ENCODE assay signal across 21 cellular contexts in the genomic region with DNA sequence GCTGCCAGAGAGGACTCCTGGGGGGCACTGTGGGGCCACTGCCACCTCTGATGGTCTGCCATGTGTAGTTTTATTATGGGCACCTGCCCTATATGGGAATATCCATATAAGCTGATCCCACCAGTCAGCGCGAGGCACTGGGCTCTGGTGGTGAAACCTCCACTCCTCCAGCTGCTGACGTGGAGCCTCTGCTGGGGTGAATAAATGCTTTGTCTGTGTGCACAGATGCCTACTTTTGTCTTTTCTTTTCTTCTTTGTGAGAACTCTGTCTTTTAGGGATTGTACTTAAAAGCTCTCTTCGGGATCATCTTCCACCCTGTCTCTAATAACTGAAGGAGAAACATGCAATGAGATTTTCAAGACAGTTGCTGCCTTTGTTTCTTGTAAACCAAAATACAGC.
A peak's percentile ranks its signal among the peaks of the same experiment; 100 is the strongest.
DNase-seq lines count a peak whose midpoint lies in the region; ATAC-seq and TF ChIP-seq lines count a peak whose summit lies in the region.
"Had no signal": no experiment of that assay in that cellular context is flagged by ENCODE, and none has a peak within 500 bp of the region (broad histone marks: within the 10 kb centered on the region; RNA-seq: fewer than 3 reads in every experiment).

No MANE protein-coding gene starts in this region.

- no peak for ATAC-seq in GM19397 (IDR thresholded peaks at IDR 0.05; ENCODE audit: unreplicated experiment)
- ATAC-seq: HepG2, PC-3 had no signal

- peaks cover 13% of the 10 kb centered on the region for H3K4me1 Mint-ChIP-seq in activated CD4-positive, alpha-beta T cell treated with anti-CD3 and anti-CD28 coated beads, Interleukin-2, amount 10 ng/mL, durations not matched to agents 24 days and 14 days
- H3K4me1 Mint-ChIP-seq in activated CD4-positive, alpha-beta T cell treated with anti-CD3 and anti-CD28 coated beads, Interleukin-2, amount 10 ng/mL, durations not matched to agents 7 days and 5 days = peaks cover 9% of the 10 kb centered on the region
- peaks cover 19% of the 10 kb centered on the region for H3K4me1 Mint-ChIP-seq in activated T-helper 1 cell treated with anti-CD3 and anti-CD28 coated beads, Interleukin-12 subunit alpha, Interleukin-12 subunit beta, Interleukin-2, Interleukin-4 antibody, amounts not matched to agents 30 ng/mL and 10 ng/mL and 1 ng/mL, durations not matched to agents 14 hours and 24 hours and 36 hours (ENCODE audit: low read depth)
- H3K4me1 Mint-ChIP-seq in nephron = peaks cover 23% of the 10 kb centered on the region

- peaks cover 3% of the 10 kb centered on the region for H3K27me3 Mint-ChIP-seq in activated CD4-positive, alpha-beta T cell treated with anti-CD3 and anti-CD28 coated beads, Interleukin-2, amount 10 ng/mL, durations not matched to agents 24 days and 14 days
- H3K27me3 Mint-ChIP-seq in activated CD4-positive, alpha-beta T cell treated with anti-CD3 and anti-CD28 coated beads, Interleukin-2, amount 10 ng/mL, durations not matched to agents 7 days and 5 days = no peaks in the 10 kb centered on the region
- H3K27me3 Mint-ChIP-seq in activated T-helper 1 cell treated with anti-CD3 and anti-CD28 coated beads, Interleukin-12 subunit alpha, Interleukin-12 subunit beta, Interleukin-2, Interleukin-4 antibody, amounts not matched to agents 30 ng/mL and 10 ng/mL and 1 ng/mL, durations not matched to agents 14 hours and 24 hours and 36 hours (ENCODE audit: insufficient read depth) = no peaks in the 10 kb centered on the region
- H3K27me3 Mint-ChIP-seq in nephron (ENCODE audit: low read depth) = peaks cover 4% of the 10 kb centered on the region
- H3K27me3 Mint-ChIP-seq: CD4-positive, CD25-positive, alpha-beta regulatory T cell had no signal

- intact Hi-C loops in activated CD4-positive, alpha-beta T cell treated with anti-CD3 and anti-CD28 coated beads, Interleukin-2, amount 10 ng/mL, durations not matched to agents 24 days and 14 days (cut with micrococcal nuclease) = loop anchor here (2.0 kb wide), 1 partner anchor 71 kb away; no protein-coding TSS in a partner anchor
- intact Hi-C loops in activated T-helper 1 cell treated with anti-CD3 and anti-CD28 coated beads, Interleukin-12 subunit alpha, Interleukin-12 subunit beta, Interleukin-2, Interleukin-4 antibody, amounts not matched to agents 30 ng/mL and 10 ng/mL and 1 ng/mL, durations not matched to agents 14 hours and 24 hours and 36 hours (cut with micrococcal nuclease) = loop anchor here (1.0 to 2.0 kb wide), 2 partner anchors 26 to 73 kb away; no protein-coding TSS in a partner anchor

- peaks cover 9% of the 10 kb centered on the region for H3K9me3 Mint-ChIP-seq in activated CD4-positive, alpha-beta T cell treated with anti-CD3 and anti-CD28 coated beads, Interleukin-2, amount 10 ng/mL, durations not matched to agents 24 days and 14 days
- peaks cover 5% of the 10 kb centered on the region for H3K9me3 Mint-ChIP-seq in activated CD4-positive, alpha-beta T cell treated with anti-CD3 and anti-CD28 coated beads, Interleukin-2, amount 10 ng/mL, durations not matched to agents 7 days and 5 days
- H3K9me3 Mint-ChIP-seq in activated T-helper 1 cell treated with anti-CD3 and anti-CD28 coated beads, Interleukin-12 subunit alpha, Interleukin-12 subunit beta, Interleukin-2, Interleukin-4 antibody, amounts not matched to agents 30 ng/mL and 10 ng/mL and 1 ng/mL, durations not matched to agents 14 hours and 24 hours and 36 hours = no peaks in the 10 kb centered on the region
- H3K9me3 Mint-ChIP-seq in nephron = peaks cover 3% of the 10 kb centered on the region
- H3K9me3 Mint-ChIP-seq: HFFc6 had no signal

- no peak overlapping the region for H3K4me3 Mint-ChIP-seq in activated CD4-positive, alpha-beta T cell treated with anti-CD3 and anti-CD28 coated beads, Interleukin-2, amount 10 ng/mL, durations not matched to agents 24 days and 14 days
- H3K4me3 Mint-ChIP-seq in activated CD4-positive, alpha-beta T cell treated with anti-CD3 and anti-CD28 coated beads, Interleukin-2, amount 10 ng/mL, durations not matched to agents 7 days and 5 days = no peak overlapping the region
- H3K4me3 Mint-ChIP-seq in activated T-helper 1 cell treated with anti-CD3 and anti-CD28 coated beads, Interleukin-12 subunit alpha, Interleukin-12 subunit beta, Interleukin-2, Interleukin-4 antibody, amounts not matched to agents 30 ng/mL and 10 ng/mL and 1 ng/mL, durations not matched to agents 14 hours and 24 hours and 36 hours = no peak overlapping the region
- no peak overlapping the region for H3K4me3 Mint-ChIP-seq in nephron
- H3K4me3 Mint-ChIP-seq: CD4-positive, CD25-positive, alpha-beta regulatory T cell; HFFc6 had no signal

- CTCF ChIA-PET in activated CD4-positive, alpha-beta T cell treated with anti-CD3 and anti-CD28 coated beads, Interleukin-2, amount 10 ng/mL, durations not matched to agents 7 days and 5 days (lab: Charles Lee) = interaction anchor here (0.8 kb wide), 1 partner anchor 42 kb away, joined by 3 read pairs; no protein-coding TSS in a partner anchor

- POLR2A ChIA-PET in activated CD4-positive, alpha-beta T cell treated with anti-CD3 and anti-CD28 coated beads, Interleukin-2, amount 10 ng/mL, durations not matched to agents 7 days and 5 days (lab: Charles Lee) = no interaction called here

- peak; percentile 46 for DNase-seq in activated CD4-positive, alpha-beta T cell treated with anti-CD3 and anti-CD28 coated beads, Interleukin-2, amount 10 ng/mL, durations not matched to agents 24 days and 14 days
- no peak for DNase-seq in activated CD4-positive, alpha-beta T cell treated with anti-CD3 and anti-CD28 coated beads, Interleukin-2, amount 10 ng/mL, durations not matched to agents 7 days and 5 days
- DNase-seq in Ammon's horn (ENCODE audit: low spot score) = peak; percentile 26
- no peak for DNase-seq in activated T-helper 1 cell treated with anti-CD3 and anti-CD28 coated beads, Interleukin-12 subunit alpha, Interleukin-12 subunit beta, Interleukin-2, Interleukin-4 antibody, amounts not matched to agents 30 ng/mL and 10 ng/mL and 1 ng/mL, durations not matched to agents 14 hours and 24 hours and 36 hours (ENCODE audit: low spot score)
- no peak for DNase-seq in NCI-H748 (lab: John Stamatoyannopoulos, UW; ENCODE audit: unreplicated experiment)
- DNase-seq in SKM-1 treated with dmso at 0.1 percent for 144 hours (lab: John Stamatoyannopoulos, UW; ENCODE audit: unreplicated experiment) = no peak
- DNase-seq: BE2C; CD4-positive, CD25-positive, alpha-beta regulatory T cell; DMS153; GDM1; H7; HFFc6; KBM-7; NCI-H1694 treated with DMSO at 0.1 percent for 48 hours; NCI-H2107; NCI-H2227 treated with DMSO at 0.1 percent for 48 hours; NCI-H510A treated with DMSO at 0.1 percent for 48 hours; PC-3 had no signal

- H3K27ac Mint-ChIP-seq in activated CD4-positive, alpha-beta T cell treated with anti-CD3 and anti-CD28 coated beads, Interleukin-2, amount 10 ng/mL, durations not matched to agents 24 days and 14 days = no peak overlapping the region
- no peak overlapping the region for H3K27ac Mint-ChIP-seq in activated CD4-positive, alpha-beta T cell treated with anti-CD3 and anti-CD28 coated beads, Interleukin-2, amount 10 ng/mL, durations not matched to agents 7 days and 5 days
- H3K27ac Mint-ChIP-seq in activated T-helper 1 cell treated with anti-CD3 and anti-CD28 coated beads, Interleukin-12 subunit alpha, Interleukin-12 subunit beta, Interleukin-2, Interleukin-4 antibody, amounts not matched to agents 30 ng/mL and 10 ng/mL and 1 ng/mL, durations not matched to agents 14 hours and 24 hours and 36 hours = peak overlapping the region; percentile 49
- H3K27ac Mint-ChIP-seq in nephron = peak overlapping the region; percentile 2 to 16 (median 7)
- H3K27ac Mint-ChIP-seq: HFFc6 had no signal

- TF ChIP-seq CTCF in nephron (IDR thresholded peaks at IDR 0.05; ENCODE audit: unreplicated experiment in 3 of 3) = no peak

- H3K36me3 Mint-ChIP-seq in activated CD4-positive, alpha-beta T cell treated with anti-CD3 and anti-CD28 coated beads, Interleukin-2, amount 10 ng/mL, durations not matched to agents 24 days and 14 days (ENCODE audit: low read depth) = no peaks in the 10 kb centered on the region
- no peaks in the 10 kb centered on the region for H3K36me3 Mint-ChIP-seq in activated CD4-positive, alpha-beta T cell treated with anti-CD3 and anti-CD28 coated beads, Interleukin-2, amount 10 ng/mL, durations not matched to agents 7 days and 5 days (ENCODE audit: low read depth)
- H3K36me3 Mint-ChIP-seq in activated T-helper 1 cell treated with anti-CD3 and anti-CD28 coated beads, Interleukin-12 subunit alpha, Interleukin-12 subunit beta, Interleukin-2, Interleukin-4 antibody, amounts not matched to agents 30 ng/mL and 10 ng/mL and 1 ng/mL, durations not matched to agents 14 hours and 24 hours and 36 hours (ENCODE audit: low read depth) = peaks cover 2% of the 10 kb centered on the region
- no peaks in the 10 kb centered on the region for H3K36me3 Mint-ChIP-seq in nephron (ENCODE audit: low read depth)
- H3K36me3 Mint-ChIP-seq: CD4-positive, CD25-positive, alpha-beta regulatory T cell had no signal

Comparison
In these comparisons a context has a peak if more than half of its experiments do, and no peak if none do; other contexts are left out.
1. DNase-seq: peak in activated CD4-positive, alpha-beta T cell treated with anti-CD3 and anti-CD28 coated beads, Interleukin-2, amount 10 ng/mL, durations not matched to agents 24 days and 14 days (single experiment) and Ammon's horn (single experiment); none in activated CD4-positive, alpha-beta T cell treated with anti-CD3 and anti-CD28 coated beads, Interleukin-2, amount 10 ng/mL, durations not matched to agents 7 days and 5 days (single experiment), activated T-helper 1 cell treated with anti-CD3 and anti-CD28 coated beads, Interleukin-12 subunit alpha, Interleukin-12 subunit beta, Interleukin-2, Interleukin-4 antibody, amounts not matched to agents 30 ng/mL and 10 ng/mL and 1 ng/mL, durations not matched to agents 14 hours and 24 hours and 36 hours (single experiment), NCI-H748 (single experiment) and SKM-1 treated with dmso at 0.1 percent for 144 hours (single experiment).
2. H3K27ac Mint-ChIP-seq: peak in activated T-helper 1 cell treated with anti-CD3 and anti-CD28 coated beads, Interleukin-12 subunit alpha, Interleukin-12 subunit beta, Interleukin-2, Interleukin-4 antibody, amounts not matched to agents 30 ng/mL and 10 ng/mL and 1 ng/mL, durations not matched to agents 14 hours and 24 hours and 36 hours (single experiment) and nephron (3 of 3); none in activated CD4-positive, alpha-beta T cell treated with anti-CD3 and anti-CD28 coated beads, Interleukin-2, amount 10 ng/mL, durations not matched to agents 24 days and 14 days (single experiment) and activated CD4-positive, alpha-beta T cell treated with anti-CD3 and anti-CD28 coated beads, Interleukin-2, amount 10 ng/mL, durations not matched to agents 7 days and 5 days (single experiment).